Comparison of ENCODE assay signal across 1 cellular context in the genomic region with DNA sequence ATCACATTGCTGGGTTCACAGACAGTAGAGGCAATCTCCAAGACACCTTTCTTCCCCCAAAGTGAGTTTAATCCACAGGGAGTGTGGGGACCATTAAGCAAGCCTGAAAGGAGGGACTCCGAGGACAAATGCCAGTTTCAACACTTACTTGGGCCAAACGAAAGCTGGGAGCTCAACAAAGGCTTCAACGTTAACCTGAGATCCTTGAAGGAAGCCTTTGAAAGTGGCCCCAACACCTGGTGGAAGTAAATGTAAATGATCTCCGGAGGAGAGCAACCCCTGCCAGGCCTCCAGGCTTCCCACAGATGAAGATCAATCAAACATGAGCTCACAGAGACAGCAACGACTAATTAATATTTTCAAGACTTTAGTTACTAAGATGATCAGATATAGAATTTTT.
TF ChIP-seq lines count a peak whose summit lies in the region.

No MANE protein-coding gene starts in this region.

TF ChIP-seq in GM23338, 12 proteins besides CTCF, POLR2A, EP300 and RAD21 (continued from another document):
- TF ChIP-seq, protein P1, sequence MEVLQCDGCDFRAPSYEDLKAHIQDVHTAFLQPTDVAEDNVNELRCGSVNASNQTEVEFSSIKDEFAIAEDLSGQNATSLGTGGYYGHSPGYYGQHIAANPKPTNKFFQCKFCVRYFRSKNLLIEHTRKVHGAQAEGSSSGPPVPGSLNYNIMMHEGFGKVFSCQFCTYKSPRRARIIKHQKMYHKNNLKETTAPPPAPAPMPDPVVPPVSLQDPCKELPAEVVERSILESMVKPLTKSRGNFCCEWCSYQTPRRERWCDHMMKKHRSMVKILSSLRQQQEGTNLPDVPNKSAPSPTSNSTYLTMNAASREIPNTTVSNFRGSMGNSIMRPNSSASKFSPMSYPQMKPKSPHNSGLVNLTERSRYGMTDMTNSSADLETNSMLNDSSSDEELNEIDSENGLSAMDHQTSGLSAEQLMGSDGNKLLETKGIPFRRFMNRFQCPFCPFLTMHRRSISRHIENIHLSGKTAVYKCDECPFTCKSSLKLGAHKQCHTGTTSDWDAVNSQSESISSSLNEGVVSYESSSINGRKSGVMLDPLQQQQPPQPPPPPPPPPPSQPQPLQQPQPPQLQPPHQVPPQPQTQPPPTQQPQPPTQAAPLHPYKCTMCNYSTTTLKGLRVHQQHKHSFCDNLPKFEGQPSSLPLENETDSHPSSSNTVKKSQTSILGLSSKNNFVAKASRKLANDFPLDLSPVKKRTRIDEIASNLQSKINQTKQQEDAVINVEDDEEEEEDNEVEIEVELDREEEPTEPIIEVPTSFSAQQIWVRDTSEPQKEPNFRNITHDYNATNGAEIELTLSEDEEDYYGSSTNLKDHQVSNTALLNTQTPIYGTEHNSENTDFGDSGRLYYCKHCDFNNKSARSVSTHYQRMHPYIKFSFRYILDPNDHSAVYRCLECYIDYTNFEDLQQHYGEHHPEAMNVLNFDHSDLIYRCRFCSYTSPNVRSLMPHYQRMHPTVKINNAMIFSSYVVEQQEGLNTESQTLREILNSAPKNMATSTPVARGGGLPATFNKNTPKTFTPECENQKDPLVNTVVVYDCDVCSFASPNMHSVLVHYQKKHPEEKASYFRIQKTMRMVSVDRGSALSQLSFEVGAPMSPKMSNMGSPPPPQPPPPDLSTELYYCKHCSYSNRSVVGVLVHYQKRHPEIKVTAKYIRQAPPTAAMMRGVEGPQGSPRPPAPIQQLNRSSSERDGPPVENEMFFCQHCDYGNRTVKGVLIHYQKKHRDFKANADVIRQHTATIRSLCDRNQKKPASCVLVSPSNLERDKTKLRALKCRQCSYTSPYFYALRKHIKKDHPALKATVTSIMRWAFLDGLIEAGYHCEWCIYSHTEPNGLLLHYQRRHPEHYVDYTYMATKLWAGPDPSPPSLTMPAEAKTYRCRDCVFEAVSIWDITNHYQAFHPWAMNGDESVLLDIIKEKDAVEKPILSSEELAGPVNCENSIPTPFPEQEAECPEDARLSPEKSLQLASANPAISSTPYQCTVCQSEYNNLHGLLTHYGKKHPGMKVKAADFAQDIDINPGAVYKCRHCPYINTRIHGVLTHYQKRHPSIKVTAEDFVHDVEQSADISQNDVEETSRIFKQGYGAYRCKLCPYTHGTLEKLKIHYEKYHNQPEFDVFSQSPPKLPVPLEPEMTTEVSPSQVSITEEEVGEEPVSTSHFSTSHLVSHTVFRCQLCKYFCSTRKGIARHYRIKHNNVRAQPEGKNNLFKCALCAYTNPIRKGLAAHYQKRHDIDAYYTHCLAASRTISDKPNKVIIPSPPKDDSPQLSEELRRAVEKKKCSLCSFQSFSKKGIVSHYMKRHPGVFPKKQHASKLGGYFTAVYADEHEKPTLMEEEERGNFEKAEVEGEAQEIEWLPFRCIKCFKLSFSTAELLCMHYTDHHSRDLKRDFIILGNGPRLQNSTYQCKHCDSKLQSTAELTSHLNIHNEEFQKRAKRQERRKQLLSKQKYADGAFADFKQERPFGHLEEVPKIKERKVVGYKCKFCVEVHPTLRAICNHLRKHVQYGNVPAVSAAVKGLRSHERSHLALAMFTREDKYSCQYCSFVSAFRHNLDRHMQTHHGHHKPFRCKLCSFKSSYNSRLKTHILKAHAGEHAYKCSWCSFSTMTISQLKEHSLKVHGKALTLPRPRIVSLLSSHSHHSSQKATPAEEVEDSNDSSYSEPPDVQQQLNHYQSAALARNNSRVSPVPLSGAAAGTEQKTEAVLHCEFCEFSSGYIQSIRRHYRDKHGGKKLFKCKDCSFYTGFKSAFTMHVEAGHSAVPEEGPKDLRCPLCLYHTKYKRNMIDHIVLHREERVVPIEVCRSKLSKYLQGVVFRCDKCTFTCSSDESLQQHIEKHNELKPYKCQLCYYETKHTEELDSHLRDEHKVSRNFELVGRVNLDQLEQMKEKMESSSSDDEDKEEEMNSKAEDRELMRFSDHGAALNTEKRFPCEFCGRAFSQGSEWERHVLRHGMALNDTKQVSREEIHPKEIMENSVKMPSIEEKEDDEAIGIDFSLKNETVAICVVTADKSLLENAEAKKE (CRISPR knock-in tag; IDR thresholded peaks at IDR 0.05) = peak; percentile 90
- TF ChIP-seq CREB1 (CRISPR knock-in tag; IDR thresholded peaks at IDR 0.05; ENCODE audit: low read depth) (no peak), EZH2 (IDR thresholded peaks at IDR 0.05; ENCODE audit: low read depth, unreplicated experiment) (no peak)
- TF ChIP-seq, protein P2, sequence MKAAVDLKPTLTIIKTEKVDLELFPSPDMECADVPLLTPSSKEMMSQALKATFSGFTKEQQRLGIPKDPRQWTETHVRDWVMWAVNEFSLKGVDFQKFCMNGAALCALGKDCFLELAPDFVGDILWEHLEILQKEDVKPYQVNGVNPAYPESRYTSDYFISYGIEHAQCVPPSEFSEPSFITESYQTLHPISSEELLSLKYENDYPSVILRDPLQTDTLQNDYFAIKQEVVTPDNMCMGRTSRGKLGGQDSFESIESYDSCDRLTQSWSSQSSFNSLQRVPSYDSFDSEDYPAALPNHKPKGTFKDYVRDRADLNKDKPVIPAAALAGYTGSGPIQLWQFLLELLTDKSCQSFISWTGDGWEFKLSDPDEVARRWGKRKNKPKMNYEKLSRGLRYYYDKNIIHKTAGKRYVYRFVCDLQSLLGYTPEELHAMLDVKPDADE (IDR thresholded peaks at IDR 0.05) = no peak
TF ChIP-seq in GM23338: peak in this region for 1.
